13 cellular contexts compared by ENCODE assay signal in genomic region chr18:8121942-8122480, GRCh38.
A peak's percentile ranks its signal among the peaks of the same experiment; 100 is the strongest.
DNase-seq lines count a peak whose midpoint lies in the region; ATAC-seq and TF ChIP-seq lines count a peak whose summit lies in the region.
"Had no signal": no experiment of that assay in that cellular context is flagged by ENCODE, and none has a peak within 500 bp of the region (broad histone marks: within the 10 kb centered on the region; RNA-seq: fewer than 3 reads in every experiment).

No MANE protein-coding gene starts in this region.

- POLR2A ChIA-PET in RWPE1 (lab: Yijun Ruan, JAX; ENCODE audit: low non-redundant PET), result no interaction called here

- CTCF ChIA-PET in RWPE1 (lab: Yijun Ruan, JAX), result no interaction called here

- DNase-seq in ELR (ENCODE audit: low read depth), result peak; percentile 93
- peak; percentile 75 for DNase-seq in RWPE1 (ENCODE audit: low spot score)
- peak; percentile 8 for DNase-seq in fibroblast of gingiva (ENCODE audit: low read depth)
- peak; percentile 87 for DNase-seq in non-pigmented ciliary epithelial cell (ENCODE audit: low read depth)
- DNase-seq in NCI-H748 (lab: John Stamatoyannopoulos, UW; ENCODE audit: unreplicated experiment), result no peak
- DNase-seq in NCI-H2227 treated with DMSO at 0.1 percent for 48 hours (lab: John Stamatoyannopoulos, UW), result no peak
- DNase-seq: NCI-H524 treated with DMSO at 0.1 percent for 48 hours; ovary; stimulated activated CD4-positive, alpha-beta T cell treated with anti-CD3 and anti-CD28 coated beads, Interleukin-2, amount 100 ng/mL, for 24 hours; stimulated activated naive CD8-positive, alpha-beta T cell treated with anti-CD3 and anti-CD28 coated beads, Interleukin-15, amount 100 ng/mL, for 72 hours had no signal

- TF ChIP-seq CTCF in RWPE1 (conservative IDR thresholded peaks at IDR 0.05; ENCODE audit: low read depth), result no peak

- no peak overlapping the region for H3K27ac ChIP-seq in RWPE1
- H3K27ac ChIP-seq: cardiac muscle cell, ovary had no signal

- ATAC-seq in HG03432 (IDR thresholded peaks at IDR 0.05; ENCODE audit: unreplicated experiment), result no peak
- ATAC-seq in HG02642 (IDR thresholded peaks at IDR 0.05; ENCODE audit: poor library complexity, unreplicated experiment), result no peak
- ATAC-seq: stimulated activated naive CD8-positive, alpha-beta T cell treated with anti-CD3 and anti-CD28 coated beads, Interleukin-15, amount 100 ng/mL, for 72 hours had no signal

Comparison
In these comparisons a context has a peak if more than half of its experiments do, and no peak if none do; other contexts are left out.
1. DNase-seq: peak in ELR (single experiment), RWPE1 (single experiment), fibroblast of gingiva (single experiment) and non-pigmented ciliary epithelial cell (single experiment); none in NCI-H748 (single experiment) and NCI-H2227 treated with DMSO at 0.1 percent for 48 hours (single experiment).